Comparison of ENCODE assay signal across 23 cellular contexts in the genomic region with DNA sequence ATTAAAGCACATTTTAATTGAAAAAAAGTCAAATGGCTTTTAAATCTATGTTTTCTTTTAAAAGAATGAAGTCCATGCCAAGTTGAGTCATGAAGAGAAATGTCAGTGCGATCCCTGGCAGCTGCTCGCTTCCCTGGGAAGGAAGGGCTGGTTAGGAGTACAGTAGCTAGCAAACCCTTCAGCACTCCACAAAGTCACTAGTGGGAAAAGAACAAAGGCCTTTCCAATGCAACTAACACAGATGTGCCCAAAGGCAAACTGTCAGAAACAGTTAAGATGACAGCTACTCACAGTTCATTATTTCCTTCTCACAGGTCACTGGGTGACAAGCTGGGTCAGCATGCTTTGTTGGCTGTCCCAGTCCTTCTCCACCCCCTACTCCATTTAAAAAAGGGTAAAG.
A peak's percentile ranks its signal among the peaks of the same experiment; 100 is the strongest.
DNase-seq lines count a peak whose midpoint lies in the region; TF ChIP-seq lines count a peak whose summit lies in the region.
"Had no signal": no experiment of that assay in that cellular context is flagged by ENCODE, and none has a peak within 500 bp of the region (broad histone marks: within the 10 kb centered on the region; RNA-seq: fewer than 3 reads in every experiment).

No MANE protein-coding gene starts in this region.

- no peak for TF ChIP-seq POLR2A in esophagus squamous epithelium (IDR thresholded peaks at IDR 0.05)

- H3K4me1 ChIP-seq in endodermal cell (ENCODE audit: control insufficient read depth, insufficient read depth, low read length) (peaks cover 3% of the 10 kb centered on the region), esophagus squamous epithelium (no peaks in the 10 kb centered on the region), MM.1S (ENCODE audit: low read length) (no peaks in the 10 kb centered on the region)
- H3K4me1 ChIP-seq: breast epithelium, gastrocnemius medialis, upper lobe of left lung had no signal

- H3K27ac Mint-ChIP-seq in endodermal cell (no peak overlapping the region), neural crest cell (ENCODE audit: unreplicated experiment) (peak overlapping the region; percentile 10)
- H3K27ac Mint-ChIP-seq in activated naive CD4-positive, alpha-beta T cell treated with anti-CD3 and anti-CD28 coated beads, Interleukin-2, amount 10 ng/mL, durations not matched to agents 7 days and 5 days, result no peak overlapping the region
- H3K27ac Mint-ChIP-seq: activated CD4-positive, alpha-beta T cell treated with anti-CD3 and anti-CD28 coated beads, Interleukin-2, amount 10 ng/mL, durations not matched to agents 7 days and 5 days; activated naive CD8-positive, alpha-beta T cell treated with anti-CD3 and anti-CD28 coated beads, Interleukin-2, amount 50 U/mL, for 24 hours; dendritic cell treated with granulocyte-macrophage colony-stimulating factor and Interleukin-4, amounts not matched to agents 40 ng/mL and 50 ng/mL, for 4 days; H9; naive thymus-derived CD8-positive, alpha-beta T cell; stimulated activated naive CD8-positive, alpha-beta T cell treated with anti-CD3 and anti-CD28 coated beads, Interleukin-15, amount 100 ng/mL, for 72 hours had no signal

- H3K27me3 Mint-ChIP-seq in endodermal cell (ENCODE audit: insufficient read depth) (no peaks in the 10 kb centered on the region), neural crest cell (ENCODE audit: low read depth) (no peaks in the 10 kb centered on the region)
- H3K27me3 Mint-ChIP-seq in activated naive CD4-positive, alpha-beta T cell treated with anti-CD3 and anti-CD28 coated beads, Interleukin-2, amount 10 ng/mL, durations not matched to agents 7 days and 5 days, result no peaks in the 10 kb centered on the region
- H3K27me3 Mint-ChIP-seq: activated CD4-positive, alpha-beta T cell treated with anti-CD3 and anti-CD28 coated beads, Interleukin-2, amount 10 ng/mL, durations not matched to agents 7 days and 5 days; activated naive CD8-positive, alpha-beta T cell treated with anti-CD3 and anti-CD28 coated beads, Interleukin-2, amount 50 U/mL, for 24 hours; dendritic cell treated with granulocyte-macrophage colony-stimulating factor and Interleukin-4, amounts not matched to agents 40 ng/mL and 50 ng/mL, for 4 days; naive thymus-derived CD8-positive, alpha-beta T cell; stimulated activated naive CD8-positive, alpha-beta T cell treated with anti-CD3 and anti-CD28 coated beads, Interleukin-15, amount 100 ng/mL, for 72 hours had no signal

- no peaks in the 10 kb centered on the region for H3K36me3 ChIP-seq in endodermal cell (ENCODE audit: control insufficient read depth, insufficient read depth, low read length)
- H3K36me3 ChIP-seq in esophagus squamous epithelium, result no peaks in the 10 kb centered on the region
- no peaks in the 10 kb centered on the region for H3K36me3 ChIP-seq in MM.1S (replicated peaks; ENCODE audit: insufficient read depth, low read length)
- H3K36me3 ChIP-seq: breast epithelium, gastrocnemius medialis, upper lobe of left lung had no signal

- no peaks in the 10 kb centered on the region for H3K9me2 ChIP-seq in MM.1S (replicated peaks; ENCODE audit: insufficient read depth, low read length)

- H3K36me3 Mint-ChIP-seq in endodermal cell (ENCODE audit: low read depth), result no peaks in the 10 kb centered on the region
- no peaks in the 10 kb centered on the region for H3K36me3 Mint-ChIP-seq in neural crest cell (ENCODE audit: low read depth)
- H3K36me3 Mint-ChIP-seq in activated naive CD4-positive, alpha-beta T cell treated with anti-CD3 and anti-CD28 coated beads, Interleukin-2, amount 10 ng/mL, durations not matched to agents 7 days and 5 days, result no peaks in the 10 kb centered on the region
- H3K36me3 Mint-ChIP-seq: naive thymus-derived CD8-positive, alpha-beta T cell had no signal

- H3K4me2 ChIP-seq in MM.1S (ENCODE audit: low read depth, low read length), result no peak overlapping the region

- DNase-seq in DMS114 treated with DMSO at 0.1 percent for 48 hours (lab: John Stamatoyannopoulos, UW; ENCODE audit: unreplicated experiment) (peak; percentile 100), NCI-H2227 (lab: John Stamatoyannopoulos, UW; ENCODE audit: unreplicated experiment) (peak; percentile 66), endodermal cell (no peak), neural crest cell (ENCODE audit: low read depth, low spot score) (peak; percentile 1), esophagus squamous epithelium (lab: John Stamatoyannopoulos, UW) (no peak), MM.1S (no peak)
- no peak for DNase-seq in activated naive CD4-positive, alpha-beta T cell treated with anti-CD3 and anti-CD28 coated beads, Interleukin-2, amount 10 ng/mL, durations not matched to agents 7 days and 5 days
- DNase-seq: activated CD4-positive, alpha-beta T cell treated with anti-CD3 and anti-CD28 coated beads, Interleukin-2, amount 10 ng/mL, durations not matched to agents 7 days and 5 days; activated naive CD8-positive, alpha-beta T cell treated with anti-CD3 and anti-CD28 coated beads, Interleukin-2, amount 50 U/mL, for 24 hours; gastrocnemius medialis; H9; naive thymus-derived CD8-positive, alpha-beta T cell; NCI-H1436; NCI-H2171 treated with DMSO at 0.1 percent for 48 hours; NK-92 treated with Interleukin-12 subunit alpha and Interleukin-12 subunit beta, amount 100 ng/mL, for 24 hours; small intestine; stimulated activated CD4-positive, alpha-beta T cell treated with anti-CD3 and anti-CD28 coated beads, Interleukin-4, amount 100 ng/mL, for 1 hour; stimulated activated naive CD8-positive, alpha-beta T cell treated with anti-CD3 and anti-CD28 coated beads, Interleukin-15, amount 100 ng/mL, for 72 hours; T-helper 2 cell; upper lobe of left lung had no signal

- H3K9me3 ChIP-seq in endodermal cell (ENCODE audit: control insufficient read depth, low read length) (no peaks in the 10 kb centered on the region), esophagus squamous epithelium (no peaks in the 10 kb centered on the region), MM.1S (replicated peaks; ENCODE audit: insufficient read depth, low read length) (no peaks in the 10 kb centered on the region)
- H3K9me3 ChIP-seq: breast epithelium, gastrocnemius medialis, upper lobe of left lung had no signal

- no peak overlapping the region for H3K4me3 ChIP-seq in endodermal cell (ENCODE audit: low read length)
- no peak overlapping the region for H3K4me3 ChIP-seq in esophagus squamous epithelium
- no peak overlapping the region for H3K4me3 ChIP-seq in MM.1S (ENCODE audit: low read length)
- H3K4me3 ChIP-seq: breast epithelium, gastrocnemius medialis, SK-N-MC, upper lobe of left lung had no signal

- intact Hi-C loops in esophagus squamous epithelium (cut with DNase I), result no loop called here

- WGBS in endodermal cell (ENCODE audit: insufficient coverage in 1 of 2, insufficient read length in 1 of 2), 2 experiments, result 80 to 87% methylated on average over 1 to 2 of the region's 2 CpGs
- WGBS in esophagus squamous epithelium, 2 donors, result 23 to 45% methylated on average over 2 of the region's 2 CpGs

- H3K27ac ChIP-seq in endodermal cell (ENCODE audit: low read depth, low read length) (peak overlapping the region; percentile 22), esophagus squamous epithelium (no peak overlapping the region), MM.1S (ENCODE audit: low read length) (no peak overlapping the region)
- H3K27ac ChIP-seq: breast epithelium, gastrocnemius medialis, SK-N-MC, upper lobe of left lung had no signal

- H3K79me2 ChIP-seq in MM.1S (ENCODE audit: low read length), result no peaks in the 10 kb centered on the region

- H3K27me3 ChIP-seq in endodermal cell (ENCODE audit: control insufficient read depth, insufficient read depth, low read length, poor library complexity, severe bottlenecking), result no peaks in the 10 kb centered on the region
- H3K27me3 ChIP-seq in esophagus squamous epithelium, result no peaks in the 10 kb centered on the region
- no peaks in the 10 kb centered on the region for H3K27me3 ChIP-seq in MM.1S (replicated peaks; ENCODE audit: insufficient read depth, low read length)
- H3K27me3 ChIP-seq: breast epithelium, upper lobe of left lung had no signal

- H3K4me1 Mint-ChIP-seq in endodermal cell (peaks cover 12% of the 10 kb centered on the region), neural crest cell (peaks cover 26% of the 10 kb centered on the region)
- no peaks in the 10 kb centered on the region for H3K4me1 Mint-ChIP-seq in activated naive CD4-positive, alpha-beta T cell treated with anti-CD3 and anti-CD28 coated beads, Interleukin-2, amount 10 ng/mL, durations not matched to agents 7 days and 5 days
- H3K4me1 Mint-ChIP-seq: activated CD4-positive, alpha-beta T cell treated with anti-CD3 and anti-CD28 coated beads, Interleukin-2, amount 10 ng/mL, durations not matched to agents 7 days and 5 days; activated naive CD8-positive, alpha-beta T cell treated with anti-CD3 and anti-CD28 coated beads, Interleukin-2, amount 50 U/mL, for 24 hours; H9; naive thymus-derived CD8-positive, alpha-beta T cell; stimulated activated naive CD8-positive, alpha-beta T cell treated with anti-CD3 and anti-CD28 coated beads, Interleukin-15, amount 100 ng/mL, for 72 hours had no signal

- CTCF ChIA-PET in activated naive CD4-positive, alpha-beta T cell treated with anti-CD3 and anti-CD28 coated beads, Interleukin-2, amount 10 ng/mL, durations not matched to agents 7 days and 5 days (lab: Charles Lee), result no interaction called here

- no peaks in the 10 kb centered on the region for H4K20me1 ChIP-seq in MM.1S (ENCODE audit: insufficient read depth, low read length)

- H2AFZ ChIP-seq in MM.1S (ENCODE audit: low read length), result no peak overlapping the region

- no peaks in the 10 kb centered on the region for H3F3A ChIP-seq in MM.1S (ENCODE audit: insufficient read depth, low read length)

- H3K9ac ChIP-seq in endodermal cell (ENCODE audit: extremely low read depth, low read length, poor library complexity, severe bottlenecking) (no peak overlapping the region), MM.1S (ENCODE audit: low read length) (no peak overlapping the region)

- TF ChIP-seq CTCF in endodermal cell (conservative IDR thresholded peaks at IDR 0.05), result no peak
- no peak for TF ChIP-seq CTCF in neural crest cell (conservative IDR thresholded peaks at IDR 0.05)
- no peak for TF ChIP-seq CTCF in esophagus squamous epithelium (IDR thresholded peaks at IDR 0.05)
- no peak for TF ChIP-seq CTCF in MM.1S (IDR thresholded peaks at IDR 0.05; ENCODE audit: low read length)

- H3K4me3 Mint-ChIP-seq in endodermal cell (no peak overlapping the region), neural crest cell (no peak overlapping the region)
- no peak overlapping the region for H3K4me3 Mint-ChIP-seq in activated naive CD4-positive, alpha-beta T cell treated with anti-CD3 and anti-CD28 coated beads, Interleukin-2, amount 10 ng/mL, durations not matched to agents 7 days and 5 days
- H3K4me3 Mint-ChIP-seq: activated CD4-positive, alpha-beta T cell treated with anti-CD3 and anti-CD28 coated beads, Interleukin-2, amount 10 ng/mL, durations not matched to agents 7 days and 5 days; activated naive CD8-positive, alpha-beta T cell treated with anti-CD3 and anti-CD28 coated beads, Interleukin-2, amount 50 U/mL, for 24 hours; dendritic cell treated with granulocyte-macrophage colony-stimulating factor and Interleukin-4, amounts not matched to agents 40 ng/mL and 50 ng/mL, for 4 days; H9; naive thymus-derived CD8-positive, alpha-beta T cell; stimulated activated naive CD8-positive, alpha-beta T cell treated with anti-CD3 and anti-CD28 coated beads, Interleukin-15, amount 100 ng/mL, for 72 hours had no signal

- H3K9me3 Mint-ChIP-seq in endodermal cell (no peaks in the 10 kb centered on the region), neural crest cell (no peaks in the 10 kb centered on the region)
- H3K9me3 Mint-ChIP-seq in activated naive CD4-positive, alpha-beta T cell treated with anti-CD3 and anti-CD28 coated beads, Interleukin-2, amount 10 ng/mL, durations not matched to agents 7 days and 5 days, result no peaks in the 10 kb centered on the region
- H3K9me3 Mint-ChIP-seq: activated CD4-positive, alpha-beta T cell treated with anti-CD3 and anti-CD28 coated beads, Interleukin-2, amount 10 ng/mL, durations not matched to agents 7 days and 5 days; activated naive CD8-positive, alpha-beta T cell treated with anti-CD3 and anti-CD28 coated beads, Interleukin-2, amount 50 U/mL, for 24 hours; dendritic cell treated with granulocyte-macrophage colony-stimulating factor and Interleukin-4, amounts not matched to agents 40 ng/mL and 50 ng/mL, for 4 days; H9; naive thymus-derived CD8-positive, alpha-beta T cell; stimulated activated naive CD8-positive, alpha-beta T cell treated with anti-CD3 and anti-CD28 coated beads, Interleukin-15, amount 100 ng/mL, for 72 hours had no signal

Comparison
In these comparisons a context has a peak if more than half of its experiments do, and no peak if none do; other contexts are left out.
1. DNase-seq: peak in DMS114 treated with DMSO at 0.1 percent for 48 hours (single experiment), NCI-H2227 (single experiment) and neural crest cell (single experiment); none in endodermal cell (single experiment), esophagus squamous epithelium (single experiment), activated naive CD4-positive, alpha-beta T cell treated with anti-CD3 and anti-CD28 coated beads, Interleukin-2, amount 10 ng/mL, durations not matched to agents 7 days and 5 days (single experiment) and MM.1S (single experiment).